Comparison of ENCODE assay signal across 8 cellular contexts in the genomic region with DNA sequence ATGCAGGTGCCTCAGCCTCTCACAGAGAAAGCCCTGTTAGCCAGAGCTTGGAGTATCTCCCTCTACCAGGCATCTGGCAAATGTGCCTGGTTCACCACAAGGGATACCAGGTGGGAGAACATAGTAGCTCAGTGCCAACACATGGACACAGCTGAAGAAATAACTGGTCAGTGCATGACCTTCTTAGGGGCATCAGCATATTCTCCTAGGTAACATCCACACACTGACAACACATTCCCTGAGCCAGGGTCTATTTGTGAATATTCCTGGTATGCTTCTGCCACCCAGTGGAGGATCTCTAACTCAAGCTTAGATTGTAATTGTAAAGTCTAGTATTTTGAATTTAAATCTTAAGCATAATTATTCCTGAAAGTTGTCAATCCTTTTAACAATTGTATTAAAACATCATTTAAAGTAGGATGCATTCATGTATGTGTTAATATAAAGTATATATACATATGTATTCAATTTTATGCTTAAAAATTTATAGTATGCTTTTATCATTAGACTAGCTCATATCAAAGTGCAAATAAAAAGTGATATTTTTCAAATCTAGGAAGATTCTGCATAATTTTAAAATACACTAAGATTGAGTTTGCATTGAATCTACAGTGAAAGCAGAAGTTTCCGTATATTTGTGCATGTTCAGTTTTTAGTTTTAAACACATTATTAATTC. TPM values are rescaled to one million over a fixed set of nuclear protein-coding genes. Genes with fewer than 3 reads are reported as not detected.
A peak's percentile ranks its signal among the peaks of the same experiment; 100 is the strongest.
DNase-seq lines count a peak whose midpoint lies in the region; ATAC-seq and TF ChIP-seq lines count a peak whose summit lies in the region.

No MANE protein-coding gene starts in this region.

- H3K4me1 Mint-ChIP-seq in natural killer cell, result no peaks in the 10 kb centered on the region

- no peaks in the 10 kb centered on the region for H3K4me1 ChIP-seq in parathyroid adenoma

- peak; percentile 6 for DNase-seq in activated CD4-positive, alpha-beta T cell treated with anti-CD3 and anti-CD28 coated beads for 48 hours
- DNase-seq in activated CD4-positive, alpha-beta T cell treated with anti-CD3 and anti-CD28 coated beads for 1 hour, result no peak
- DNase-seq in NCI-H1048 (lab: John Stamatoyannopoulos, UW), result peak; percentile 12
- peak; percentile 83 for DNase-seq in SK-N-MC (ENCODE audit: low read depth, low spot score)
- DNase-seq in fibroblast of the aortic adventitia (ENCODE audit: low read depth), result peak; percentile 86
- DNase-seq in natural killer cell, result no peak
- DNase-seq in NCI-H187 treated with DMSO at 0.1 percent for 48 hours (lab: John Stamatoyannopoulos, UW), result no peak

- no peaks in the 10 kb centered on the region for H3K79me2 ChIP-seq in parathyroid adenoma

- no peaks in the 10 kb centered on the region for H3K27me3 Mint-ChIP-seq in natural killer cell (ENCODE audit: low read depth in 2 of 2)

- no peak overlapping the region for H3K4me3 Mint-ChIP-seq in natural killer cell

- H3K9me3 ChIP-seq in SK-N-MC (ENCODE audit: low read depth, low read length) (no peaks in the 10 kb centered on the region; the same call in 1 of the 2 replicates), parathyroid adenoma (ENCODE audit: control insufficient read depth, low read length) (no peaks in the 10 kb centered on the region)

- H3K27me3 ChIP-seq in parathyroid adenoma (ENCODE audit: control insufficient read depth, insufficient read depth, low read length), result no peaks in the 10 kb centered on the region

- H3K9ac ChIP-seq in SK-N-MC (ENCODE audit: insufficient read length) (peak overlapping the region; percentile 4), parathyroid adenoma (no peak overlapping the region)

- H3K36me3 ChIP-seq in SK-N-MC (ENCODE audit: insufficient read depth, low read length), result no peaks in the 10 kb centered on the region
- H3K36me3 ChIP-seq in parathyroid adenoma (ENCODE audit: control insufficient read depth, insufficient read depth, low read length), result no peaks in the 10 kb centered on the region

- H3K9me3 Mint-ChIP-seq in natural killer cell, result peaks cover under 1% of the 10 kb centered on the region in 2 donors

- no peak overlapping the region for H3K27ac Mint-ChIP-seq in natural killer cell

- intact Hi-C loops in natural killer cell (cut with micrococcal nuclease), result no loop called here

- H2AFZ ChIP-seq in parathyroid adenoma, result no peak overlapping the region

- no peak overlapping the region for H3K4me2 ChIP-seq in parathyroid adenoma (ENCODE audit: low read length)

- no peak overlapping the region for H3K4me3 ChIP-seq in SK-N-MC
- H3K4me3 ChIP-seq in fibroblast of the aortic adventitia (ENCODE audit: low read depth, low read length), result no peak overlapping the region
- no peak overlapping the region for H3K4me3 ChIP-seq in parathyroid adenoma (ENCODE audit: low read depth, low read length)

- no peaks in the 10 kb centered on the region for H3K36me3 Mint-ChIP-seq in natural killer cell

- ATAC-seq in natural killer cell, result no peak

- H3K27ac ChIP-seq in SK-N-MC, result peak overlapping the region; percentile 86
- no peak overlapping the region for H3K27ac ChIP-seq in parathyroid adenoma

- TF ChIP-seq CTCF in fibroblast of the aortic adventitia (IDR thresholded peaks at IDR 0.05; ENCODE audit: insufficient read depth, low read length), result peak; percentile 65
- TF ChIP-seq CTCF in parathyroid adenoma (IDR thresholded peaks at IDR 0.05), result peak; percentile 65
- no peak for TF ChIP-seq CTCF in natural killer cell (IDR thresholded peaks at IDR 0.05)

RNA-seq across cellular contexts. Expression of gene COL21A1, which starts 45.3 kb away (rescaled TPM):
- total RNA-seq in fibroblast of the aortic adventitia (ENCODE audit: low replicate concordance), result 29.0 and 29.5 TPM in 2 replicates
- total RNA-seq in natural killer cell, result not detected

Comparison
In these comparisons a context has a peak if more than half of its experiments do, and no peak if none do; other contexts are left out.
1. DNase-seq: peak in activated CD4-positive, alpha-beta T cell treated with anti-CD3 and anti-CD28 coated beads for 48 hours (single experiment), NCI-H1048 (single experiment), SK-N-MC (single experiment) and fibroblast of the aortic adventitia (single experiment); none in activated CD4-positive, alpha-beta T cell treated with anti-CD3 and anti-CD28 coated beads for 1 hour (single experiment), natural killer cell (single experiment) and NCI-H187 treated with DMSO at 0.1 percent for 48 hours (single experiment).
2. RNA of gene COL21A1, which starts 45.3 kb away (total RNA-seq): 29.0 to 29.5 TPM in fibroblast of the aortic adventitia; not detected in natural killer cell; every median in the first group is over 10 times any median in the second.